In genomic region chr11:5364214-5364613, GRCh38 we compare ENCODE assay signal across 1 cellular context.
TF ChIP-seq lines count a peak whose summit lies in the region.

No MANE protein-coding gene starts in this region.

TF ChIP-seq in HCT116, 20 proteins besides CTCF, POLR2A, EP300 and RAD21 (continued from another document):
- TF ChIP-seq ZBTB33 (IDR thresholded peaks at IDR 0.05; ENCODE audit: extremely low read depth, insufficient replicate concordance, low read length): no peak
- TF ChIP-seq CEBPB (IDR thresholded peaks at IDR 0.05; ENCODE audit: low read depth): no peak
- no peak for TF ChIP-seq CBX3 (IDR thresholded peaks at IDR 0.05; ENCODE audit: low read depth)
